ENCODE assay signal across 8 cellular contexts in genomic region chr22:26483439-26484359, GRCh38. TPM values are rescaled to one million over a fixed set of nuclear protein-coding genes. Genes with fewer than 3 reads are reported as not detected.
DNase-seq lines count a peak whose midpoint lies in the region; ATAC-seq, FAIRE-seq and TF ChIP-seq lines count a peak whose summit lies in the region.

TSS of gene HPS4 (minus strand) at chr22:26483783. CDS start at chr22:26481762, 2,021 bp downstream.
TSS of gene SRRD (plus strand) at chr22:26483877. CDS start at chr22:26483891, 14 bp downstream.

- peaks cover 6 to 10% of the 10 kb centered on the region in 2 donors for H3K36me3 ChIP-seq in kidney (ENCODE audit: control insufficient read depth in 1 of 2, insufficient read depth in 2 of 2, low read length in 2 of 2)

- no peaks in the 10 kb centered on the region for H3K27me3 ChIP-seq in AG04450 (ENCODE audit: control insufficient read depth, insufficient read depth, low read length)

- H3K27ac ChIP-seq in AG04450 (ENCODE audit: low read depth, low read length) = peak within 1 kb of the TSS; percentile 85
- peak within 1 kb of the TSS; percentile 92 to 96 for H3K27ac ChIP-seq in kidney (ENCODE audit: low read depth in 2 of 2, low read length in 2 of 2)

- no peak for FAIRE-seq in kidney (lab: Jason Lieb, UNC)

- POLR2A ChIA-PET in AG04450 (lab: Yijun Ruan, JAX) = interaction anchor here (1.0 to 1.1 kb wide), 3 partner anchors 12 to 67 kb away, joined by 4 to 8 read pairs (median 4); partner anchors contain the start of gene TFIP11

- H3K9ac ChIP-seq in kidney (ENCODE audit: low read length in 2 of 2) = peak within 1 kb of the TSS; percentile 81 to 98

- H3K9me3 ChIP-seq in AG04450 (ENCODE audit: control insufficient read depth, insufficient read depth, low read length) = no peaks in the 10 kb centered on the region
- no peaks in the 10 kb centered on the region for H3K9me3 ChIP-seq in kidney (ENCODE audit: control insufficient read depth in 1 of 2, low read length in 2 of 2)

- TF ChIP-seq CTCF in AG04450 (IDR thresholded peaks at IDR 0.05; ENCODE audit: low read depth, low read length) = no peak
- TF ChIP-seq CTCF in kidney (IDR thresholded peaks at IDR 0.05; ENCODE audit: borderline replicate concordance, extremely low read depth, insufficient read depth) = peak; percentile 12

- DNase-seq in AG04450 (ENCODE audit: low read depth, low spot score) = peak; percentile 59
- peak; percentile 70 for DNase-seq in NCI-H345 treated with DMSO at 0.1 percent for 48 hours (lab: John Stamatoyannopoulos, UW; ENCODE audit: unreplicated experiment)
- peak; percentile 84 for DNase-seq in cerebellar cortex (ENCODE audit: low spot score)
- peak; percentile 96 for DNase-seq in kidney
- DNase-seq in stimulated activated CD4-positive, alpha-beta T cell treated with anti-CD3 and anti-CD28 coated beads, Interleukin-15, amount 100 ng/mL, for 24 hours = peak; percentile 93

- peaks cover 5 to 25% of the 10 kb centered on the region in 2 donors for H3K4me1 ChIP-seq in kidney (ENCODE audit: control insufficient read depth in 1 of 2, insufficient read depth in 1 of 2, low read depth in 1 of 2, low read length in 2 of 2)

- CTCF ChIA-PET in AG04450 (lab: Charles Lee) = interaction anchor here (1.1 to 1.7 kb wide), 3 partner anchors 22 to 182 kb away, joined by 3 to 10 read pairs (median 6); no protein-coding TSS in a partner anchor

- peak within 1 kb of the TSS; percentile 91 for H3K4me3 ChIP-seq in AG04450 (ENCODE audit: low read depth, low read length)
- H3K4me3 ChIP-seq in kidney (ENCODE audit: low read length in 2 of 2) = peak within 1 kb of the TSS; percentile 81 to 100

- ATAC-seq in GM18909 (IDR thresholded peaks at IDR 0.05; ENCODE audit: poor library complexity, unreplicated experiment) = peak; percentile 72
- peak; percentile 64 for ATAC-seq in HG03175 (IDR thresholded peaks at IDR 0.05; ENCODE audit: unreplicated experiment)
- ATAC-seq in activated CD4-positive, CD25-positive, alpha-beta regulatory T cell treated with anti-CD3 and anti-CD28 coated beads, Interleukin-2, amount 50 U/mL, for 24 hours = peak; percentile 79 to 81

- intact Hi-C loops in kidney (cut with DNase I) = no loop called here

RNA-seq across cellular contexts. Expression of gene HPS4, which starts in this region (rescaled TPM):
- polyA plus RNA-seq in AG04450 (2011; rRNA removed) (24.4 and 30.9 TPM in 2 replicates), kidney (ENCODE audit: insufficient read depth, low read depth, low replicate concordance) (11.9 TPM)
- polyA minus RNA-seq in AG04450 (2011; rRNA and poly(A)+ RNA removed) = 26.2 and 36.5 TPM in 2 replicates
- total RNA-seq in kidney = 35.5 TPM

RNA-seq across cellular contexts. Expression of gene SRRD, which starts in this region (rescaled TPM):
- polyA plus RNA-seq in AG04450 (2011; rRNA removed) = 32.1 and 38.5 TPM in 2 replicates
- 15.5 and 24.4 TPM in 2 replicates for polyA minus RNA-seq in AG04450 (2011; rRNA and poly(A)+ RNA removed)
- total RNA-seq in kidney = 22.8 TPM
- polyA plus RNA-seq in kidney (ENCODE audit: insufficient read depth, low read depth, low replicate concordance) = 20.3 TPM

Comparison
In these comparisons a context has a peak if more than half of its experiments do, and no peak if none do; other contexts are left out.
1. Peak in every context shown above with its lines: DNase-seq, ATAC-seq, H3K4me3 ChIP-seq and H3K27ac ChIP-seq.